ENCODE assay signal across 1 cellular context in the genomic region with DNA sequence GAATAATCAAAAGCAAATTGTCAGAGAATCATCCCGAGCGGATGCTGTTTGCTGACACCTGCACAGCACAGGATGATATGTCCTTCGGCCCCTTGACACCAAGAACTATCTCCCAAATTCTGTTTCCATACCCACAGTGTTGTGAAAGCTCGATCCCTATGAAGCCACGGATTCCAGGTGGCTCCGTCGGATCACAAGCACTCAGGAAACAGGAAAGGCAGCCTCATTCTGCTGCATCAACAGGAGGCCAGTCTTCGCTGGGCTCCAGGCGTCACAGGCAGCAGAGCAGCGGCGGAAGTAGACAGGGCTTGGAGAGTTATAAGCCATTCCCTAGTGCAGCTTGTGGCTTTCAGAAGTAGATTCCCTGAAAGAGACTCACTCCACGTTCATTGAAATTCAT.
TF ChIP-seq lines count a peak whose summit lies in the region.

No MANE protein-coding gene starts in this region.

TF ChIP-seq in WTC11, 78 proteins besides CTCF, POLR2A, EP300 and RAD21 (continued from another document):
- TF ChIP-seq, protein P1, sequence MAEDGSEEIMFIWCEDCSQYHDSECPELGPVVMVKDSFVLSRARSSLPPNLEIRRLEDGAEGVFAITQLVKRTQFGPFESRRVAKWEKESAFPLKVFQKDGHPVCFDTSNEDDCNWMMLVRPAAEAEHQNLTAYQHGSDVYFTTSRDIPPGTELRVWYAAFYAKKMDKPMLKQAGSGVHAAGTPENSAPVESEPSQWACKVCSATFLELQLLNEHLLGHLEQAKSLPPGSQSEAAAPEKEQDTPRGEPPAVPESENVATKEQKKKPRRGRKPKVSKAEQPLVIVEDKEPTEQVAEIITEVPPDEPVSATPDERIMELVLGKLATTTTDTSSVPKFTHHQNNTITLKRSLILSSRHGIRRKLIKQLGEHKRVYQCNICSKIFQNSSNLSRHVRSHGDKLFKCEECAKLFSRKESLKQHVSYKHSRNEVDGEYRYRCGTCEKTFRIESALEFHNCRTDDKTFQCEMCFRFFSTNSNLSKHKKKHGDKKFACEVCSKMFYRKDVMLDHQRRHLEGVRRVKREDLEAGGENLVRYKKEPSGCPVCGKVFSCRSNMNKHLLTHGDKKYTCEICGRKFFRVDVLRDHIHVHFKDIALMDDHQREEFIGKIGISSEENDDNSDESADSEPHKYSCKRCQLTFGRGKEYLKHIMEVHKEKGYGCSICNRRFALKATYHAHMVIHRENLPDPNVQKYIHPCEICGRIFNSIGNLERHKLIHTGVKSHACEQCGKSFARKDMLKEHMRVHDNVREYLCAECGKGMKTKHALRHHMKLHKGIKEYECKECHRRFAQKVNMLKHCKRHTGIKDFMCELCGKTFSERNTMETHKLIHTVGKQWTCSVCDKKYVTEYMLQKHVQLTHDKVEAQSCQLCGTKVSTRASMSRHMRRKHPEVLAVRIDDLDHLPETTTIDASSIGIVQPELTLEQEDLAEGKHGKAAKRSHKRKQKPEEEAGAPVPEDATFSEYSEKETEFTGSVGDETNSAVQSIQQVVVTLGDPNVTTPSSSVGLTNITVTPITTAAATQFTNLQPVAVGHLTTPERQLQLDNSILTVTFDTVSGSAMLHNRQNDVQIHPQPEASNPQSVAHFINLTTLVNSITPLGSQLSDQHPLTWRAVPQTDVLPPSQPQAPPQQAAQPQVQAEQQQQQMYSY (CRISPR knock-in tag; IDR thresholded peaks at IDR 0.05): no peak
- TF ChIP-seq, protein P2, sequence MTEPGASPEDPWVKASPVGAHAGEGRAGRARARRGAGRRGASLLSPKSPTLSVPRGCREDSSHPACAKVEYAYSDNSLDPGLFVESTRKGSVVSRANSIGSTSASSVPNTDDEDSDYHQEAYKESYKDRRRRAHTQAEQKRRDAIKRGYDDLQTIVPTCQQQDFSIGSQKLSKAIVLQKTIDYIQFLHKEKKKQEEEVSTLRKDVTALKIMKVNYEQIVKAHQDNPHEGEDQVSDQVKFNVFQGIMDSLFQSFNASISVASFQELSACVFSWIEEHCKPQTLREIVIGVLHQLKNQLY (CRISPR knock-in tag; IDR thresholded peaks at IDR 0.05): no peak
- TF ChIP-seq NFYB (CRISPR knock-in tag; conservative IDR thresholded peaks at IDR 0.05; ENCODE audit: low read depth) (no peak), GTF2I (CRISPR knock-in tag; conservative IDR thresholded peaks at IDR 0.05) (no peak), EMX1 (CRISPR knock-in tag; IDR thresholded peaks at IDR 0.05) (no peak), ZBTB43 (CRISPR knock-in tag; IDR thresholded peaks at IDR 0.05) (no peak), ETV6 (CRISPR knock-in tag; IDR thresholded peaks at IDR 0.05) (no peak), OVOL2 (CRISPR knock-in tag; IDR thresholded peaks at IDR 0.05; ENCODE audit: borderline replicate concordance) (no peak), ZNF416 (CRISPR knock-in tag; IDR thresholded peaks at IDR 0.05) (no peak)
